ENCODE assay signal across 8 cellular contexts in genomic region chr16:739560-740458, GRCh38. TPM values are rescaled to one million over a fixed set of nuclear protein-coding genes. Genes with fewer than 3 reads are reported as not detected.
DNase-seq lines count a peak whose midpoint lies in the region; ATAC-seq, FAIRE-seq and TF ChIP-seq lines count a peak whose summit lies in the region.

No MANE protein-coding gene starts in this region.

- H4K20me1 ChIP-seq in endothelial cell of umbilical vein (replicated peaks; ENCODE audit: control insufficient read depth, extremely low read depth, insufficient read depth, low read length) (no peaks in the 10 kb centered on the region), neural progenitor cell (ENCODE audit: low read depth) (no peaks in the 10 kb centered on the region)

- no peak for TF ChIP-seq POLR2A in endothelial cell of umbilical vein (IDR thresholded peaks at IDR 0.05; ENCODE audit: low read depth, low read length)

- H3K4me2 ChIP-seq in endothelial cell of umbilical vein (ENCODE audit: insufficient read depth, low read length) (peak overlapping the region; percentile 61), neural progenitor cell (peak overlapping the region; percentile 98)

- no peak for TF ChIP-seq CTCF in CD4-positive, alpha-beta T cell (IDR thresholded peaks at IDR 0.05)
- TF ChIP-seq CTCF in endothelial cell of umbilical vein (IDR thresholded peaks at IDR 0.05; ENCODE audit: extremely low read depth in 1 of 2, insufficient read depth in 1 of 2, low read depth in 1 of 2, low read length in 2 of 2): no peak
- TF ChIP-seq CTCF in neural progenitor cell (IDR thresholded peaks at IDR 0.05): no peak

- no peak overlapping the region for H3K27ac Mint-ChIP-seq in CD4-positive, alpha-beta T cell
- no peak overlapping the region for H3K27ac Mint-ChIP-seq in neural progenitor cell

- H3K4me3 Mint-ChIP-seq in CD4-positive, alpha-beta T cell: peak overlapping the region; percentile 60
- H3K4me3 Mint-ChIP-seq in neural progenitor cell: peak overlapping the region; percentile 85

- peak overlapping the region; percentile 78 for H2AFZ ChIP-seq in endothelial cell of umbilical vein (ENCODE audit: low read depth, low read length)
- H2AFZ ChIP-seq in neural progenitor cell (replicated peaks): peak overlapping the region; percentile 36

- H3K4me3 ChIP-seq in NT2/D1 (ENCODE audit: insufficient read length, low read depth) (peak overlapping the region; percentile 87), endothelial cell of umbilical vein (replicated peaks in 1 of 3; ENCODE audit: insufficient read depth in 1 of 3, low read depth in 1 of 3, low read length in 3 of 3) (peak overlapping the region; percentile 48 to 82 (median 70)), neural progenitor cell (peak overlapping the region; percentile 95)

- no peaks in the 10 kb centered on the region for H3K4me1 Mint-ChIP-seq in CD4-positive, alpha-beta T cell (ENCODE audit: low read depth)
- H3K4me1 Mint-ChIP-seq in neural progenitor cell: peaks cover 8% of the 10 kb centered on the region

- peaks cover 40% of the 10 kb centered on the region for H3K36me3 ChIP-seq in NT2/D1 (ENCODE audit: insufficient read depth, insufficient read length, low read length)
- peaks cover 3 to 23% of the 10 kb centered on the region in 2 experiments for H3K36me3 ChIP-seq in endothelial cell of umbilical vein (ENCODE audit: control insufficient read depth in 2 of 2, extremely low read depth in 1 of 2, insufficient read depth in 2 of 2, low read length in 2 of 2)
- no peaks in the 10 kb centered on the region for H3K36me3 ChIP-seq in neural progenitor cell

- no peak for ATAC-seq in CD4-positive, alpha-beta T cell (ENCODE audit: poor library complexity)

- H3F3A ChIP-seq in neural progenitor cell (ENCODE audit: low read depth): peaks cover 4% of the 10 kb centered on the region

- POLR2A ChIA-PET in CD4-positive, alpha-beta T cell (lab: Charles Lee): interaction anchor here (0.8 to 1.7 kb wide), 7 partner anchors 11 to 48 kb away, joined by 3 to 7 read pairs (median 5); partner anchors contain the start of genes ANTKMT, CHTF18 and RPUSD1
- POLR2A ChIA-PET in endothelial cell of umbilical vein (lab: Charles Lee): no interaction called here

- H3K9ac ChIP-seq in NT2/D1 (ENCODE audit: insufficient read length, low read depth): peak overlapping the region; percentile 97
- H3K9ac ChIP-seq in endothelial cell of umbilical vein (replicated peaks; ENCODE audit: extremely low read depth, insufficient read depth, low read length): peak overlapping the region; percentile 76
- H3K9ac ChIP-seq in neural progenitor cell: peak overlapping the region; percentile 71

- no peak overlapping the region for H3K27ac ChIP-seq in CD4-positive, alpha-beta T cell (ENCODE audit: low read depth, low read length)
- H3K27ac ChIP-seq in endothelial cell of umbilical vein (ENCODE audit: insufficient read depth, low read depth, low read length) (no peak overlapping the region), neural progenitor cell (no peak overlapping the region)

- no peaks in the 10 kb centered on the region for H3K27me3 ChIP-seq in CD4-positive, alpha-beta T cell (ENCODE audit: control insufficient read depth, insufficient read depth, low read length)
- H3K27me3 ChIP-seq in NT2/D1 (ENCODE audit: insufficient read depth, insufficient read length): no peaks in the 10 kb centered on the region
- no peaks in the 10 kb centered on the region for H3K27me3 ChIP-seq in endothelial cell of umbilical vein (ENCODE audit: control insufficient read depth in 2 of 2, insufficient read depth in 2 of 2, low read length in 2 of 2)
- no peaks in the 10 kb centered on the region for H3K27me3 ChIP-seq in neural progenitor cell

- no peaks in the 10 kb centered on the region for H3K9me1 ChIP-seq in endothelial cell of umbilical vein (replicated peaks; ENCODE audit: control insufficient read depth, extremely low read depth, insufficient read depth, low read length)

- H3K36me3 Mint-ChIP-seq in CD4-positive, alpha-beta T cell (ENCODE audit: low read depth): peaks cover 23% of the 10 kb centered on the region
- H3K36me3 Mint-ChIP-seq in neural progenitor cell: peaks cover 5% of the 10 kb centered on the region

- BruUV-seq in endothelial cell of umbilical vein (replicated peaks; lab: Mats Ljungman, UMichigan): no TSS peak

- H3K9me3 ChIP-seq in CD4-positive, alpha-beta T cell (ENCODE audit: control insufficient read depth, low read length): no peaks in the 10 kb centered on the region
- H3K9me3 ChIP-seq in NT2/D1 (ENCODE audit: insufficient read depth, low read length) (no peaks in the 10 kb centered on the region), endothelial cell of umbilical vein (replicated peaks; ENCODE audit: control insufficient read depth, insufficient read depth, low read length) (no peaks in the 10 kb centered on the region), neural progenitor cell (ENCODE audit: low read depth) (no peaks in the 10 kb centered on the region)

- intact Hi-C loops in CD4-positive, alpha-beta T cell (cut with DNase I, micrococcal nuclease): no loop called here
- intact Hi-C loops in endothelial cell of umbilical vein (cut with micrococcal nuclease): loop anchor here (5.0 kb wide), 1 partner anchor 47 kb away; the partner anchor contains the start of genes CHTF18 and RPUSD1

- DNase-seq in CD4-positive, alpha-beta T cell: no peak
- no peak for DNase-seq in NT2/D1 (ENCODE audit: low read depth, low spot score)
- DNase-seq in endothelial cell of umbilical vein (ENCODE audit: low read depth, low spot score): no peak
- no peak for DNase-seq in neural progenitor cell (ENCODE audit: low spot score)
- DNase-seq in dermis blood vessel endothelial cell: no peak
- DNase-seq in GF-D8 (lab: John Stamatoyannopoulos, UW): no peak
- DNase-seq in RKO (ENCODE audit: low spot score): no peak
- no peak for DNase-seq in NCI-H1105 (lab: John Stamatoyannopoulos, UW)

- H3K4me1 ChIP-seq in NT2/D1 (ENCODE audit: insufficient read depth, insufficient read length) (peaks cover 2% of the 10 kb centered on the region), endothelial cell of umbilical vein (ENCODE audit: control insufficient read depth, extremely low read depth, insufficient read depth, low read length) (peaks cover 10% of the 10 kb centered on the region), neural progenitor cell (peaks cover 5% of the 10 kb centered on the region)

- H3K9me3 Mint-ChIP-seq in CD4-positive, alpha-beta T cell: no peaks in the 10 kb centered on the region
- H3K9me3 Mint-ChIP-seq in neural progenitor cell: no peaks in the 10 kb centered on the region

- peaks cover 6% of the 10 kb centered on the region for H3K79me2 ChIP-seq in endothelial cell of umbilical vein (ENCODE audit: control insufficient read depth, insufficient read depth, low read length)
- peaks cover 8% of the 10 kb centered on the region for H3K79me2 ChIP-seq in neural progenitor cell (ENCODE audit: low read depth)

- H3K27me3 Mint-ChIP-seq in CD4-positive, alpha-beta T cell: no peaks in the 10 kb centered on the region
- peaks cover 3% of the 10 kb centered on the region for H3K27me3 Mint-ChIP-seq in neural progenitor cell (ENCODE audit: insufficient read depth, low read depth)

- dilution Hi-C loops in endothelial cell of umbilical vein (cut with MboI; ENCODE audit: extremely low pct_ligation_motif_present, low sequenced_read_pairs): no loop called here

- CTCF ChIA-PET in CD4-positive, alpha-beta T cell (lab: Charles Lee): interaction anchor here (1.4 to 1.9 kb wide), 5 partner anchors 11 to 45 kb away, joined by 3 to 9 read pairs (median 8); partner anchors contain the start of genes ANTKMT and METRN
- CTCF ChIA-PET in endothelial cell of umbilical vein (lab: Charles Lee): interaction anchor here (0.8 to 1.5 kb wide), 4 partner anchors 14 to 49 kb away, joined by 3 to 7 read pairs (median 6); partner anchors contain the start of genes CCDC78, CHTF18, METRN and RPUSD1

- no peak for FAIRE-seq in endothelial cell of umbilical vein (lab: Jason Lieb, UNC)

RNA-seq across cellular contexts. Expression of gene CIAO3, which starts 1.0 kb away (rescaled TPM):
- 10 to 100 TPM; 33.3 to 38.2 TPM for total RNA-seq in CD4-positive, alpha-beta T cell
- total RNA-seq in endothelial cell of umbilical vein (31.2 and 33.8 TPM in 2 replicates), neural progenitor cell (ENCODE audit: low replicate concordance) (20.5 and 38.2 TPM in 2 replicates), dermis blood vessel endothelial cell (34.6 and 42.4 TPM in 2 replicates)
- polyA plus RNA-seq in endothelial cell of umbilical vein: 23.1 and 29.1 TPM in 2 replicates
- 19.7 and 21.6 TPM in 2 replicates for polyA plus RNA-seq in endothelial cell of umbilical vein (2011; cell fraction: cytosol; rRNA removed)
- polyA plus RNA-seq in endothelial cell of umbilical vein (2011; cell fraction: nucleus; rRNA removed): 84.2 and 93.2 TPM in 2 replicates
- 22.1 and 28.7 TPM in 2 replicates for polyA plus RNA-seq in endothelial cell of umbilical vein (2012)
- 29.1 and 30.7 TPM in 2 replicates for polyA minus RNA-seq in endothelial cell of umbilical vein
- polyA minus RNA-seq in endothelial cell of umbilical vein (2011; cell fraction: cytosol; rRNA and poly(A)+ RNA removed): 18.6 TPM
- polyA minus RNA-seq in endothelial cell of umbilical vein (2011; cell fraction: nucleus; rRNA and poly(A)+ RNA removed): 44.6 and 48.3 TPM in 2 replicates

RNA-seq across cellular contexts. Expression of gene HAGHL, which starts 12.9 kb away (rescaled TPM):
- total RNA-seq in CD4-positive, alpha-beta T cell: 1 to 10 TPM; 7.1 to 9.2 TPM
- total RNA-seq in endothelial cell of umbilical vein (5.9 and 6.8 TPM in 2 replicates), neural progenitor cell (ENCODE audit: low replicate concordance) (1.0 and 5.4 TPM in 2 replicates), dermis blood vessel endothelial cell (5.1 and 6.3 TPM in 2 replicates)
- 6.3 and 8.5 TPM in 2 replicates for polyA plus RNA-seq in endothelial cell of umbilical vein
- polyA plus RNA-seq in endothelial cell of umbilical vein (2011; cell fraction: cytosol; rRNA removed): 1.4 and 3.2 TPM in 2 replicates
- polyA plus RNA-seq in endothelial cell of umbilical vein (2011; cell fraction: nucleus; rRNA removed): 13.2 and 15.2 TPM in 2 replicates
- 5.6 and 13.6 TPM in 2 replicates for polyA plus RNA-seq in endothelial cell of umbilical vein (2012)
- polyA minus RNA-seq in endothelial cell of umbilical vein: 2.6 and 3.6 TPM in 2 replicates
- polyA minus RNA-seq in endothelial cell of umbilical vein (2011; cell fraction: cytosol; rRNA and poly(A)+ RNA removed): 16.5 TPM
- 1.8 and 1.9 TPM in 2 replicates for polyA minus RNA-seq in endothelial cell of umbilical vein (2011; cell fraction: nucleus; rRNA and poly(A)+ RNA removed)

RNA-seq across cellular contexts. Expression of gene CCDC78, which starts 13.6 kb away (rescaled TPM):
- 1 to 10 TPM; 1.2 to 2.7 TPM for total RNA-seq in CD4-positive, alpha-beta T cell
- 0.53 and 1.3 TPM in 2 replicates for total RNA-seq in endothelial cell of umbilical vein
- polyA plus RNA-seq in endothelial cell of umbilical vein: 0.50 and 1.2 TPM in 2 replicates
- polyA plus RNA-seq in endothelial cell of umbilical vein (2011; cell fraction: cytosol; rRNA removed): 0.35 and 0.65 TPM in 2 replicates
- 9.5 and 14.2 TPM in 2 replicates for polyA plus RNA-seq in endothelial cell of umbilical vein (2011; cell fraction: nucleus; rRNA removed)
- polyA plus RNA-seq in endothelial cell of umbilical vein (2012): 2.1 and 3.5 TPM in 2 replicates
- polyA minus RNA-seq in endothelial cell of umbilical vein: 0.23 and 0.32 TPM in 2 replicates
- polyA minus RNA-seq in endothelial cell of umbilical vein (2011; cell fraction: cytosol; rRNA and poly(A)+ RNA removed): 3.3 TPM
- 1.2 and 1.5 TPM in 2 replicates for polyA minus RNA-seq in endothelial cell of umbilical vein (2011; cell fraction: nucleus; rRNA and poly(A)+ RNA removed)
- total RNA-seq in neural progenitor cell (ENCODE audit: low replicate concordance): 0.67 and 3.7 TPM in 2 replicates
- 0.34 and 0.65 TPM in 2 replicates for total RNA-seq in dermis blood vessel endothelial cell

RNA-seq across cellular contexts. Expression of gene ANTKMT, which starts 18.9 kb away (rescaled TPM):
- total RNA-seq in CD4-positive, alpha-beta T cell: 1 to 10 TPM; 8.1 TPM
- total RNA-seq in endothelial cell of umbilical vein: 26.1 and 29.1 TPM in 2 replicates
- polyA plus RNA-seq in endothelial cell of umbilical vein: 27.9 and 40.5 TPM in 2 replicates
- 8.9 and 14.7 TPM in 2 replicates for polyA plus RNA-seq in endothelial cell of umbilical vein (2011; cell fraction: cytosol; rRNA removed)
- polyA plus RNA-seq in endothelial cell of umbilical vein (2011; cell fraction: nucleus; rRNA removed): 12.9 and 20.3 TPM in 2 replicates
- 8.8 and 20.8 TPM in 2 replicates for polyA plus RNA-seq in endothelial cell of umbilical vein (2012)
- 2.7 and 3.2 TPM in 2 replicates for polyA minus RNA-seq in endothelial cell of umbilical vein
- polyA minus RNA-seq in endothelial cell of umbilical vein (2011; cell fraction: cytosol; rRNA and poly(A)+ RNA removed): 24.6 TPM
- polyA minus RNA-seq in endothelial cell of umbilical vein (2011; cell fraction: nucleus; rRNA and poly(A)+ RNA removed): 2.8 and 3.0 TPM in 2 replicates
- total RNA-seq in neural progenitor cell (ENCODE audit: low replicate concordance): 7.5 and 20.9 TPM in 2 replicates
- 25.5 and 47.5 TPM in 2 replicates for total RNA-seq in dermis blood vessel endothelial cell

RNA-seq across cellular contexts. Expression of gene MSLN, which starts 20.7 kb away (rescaled TPM):
- total RNA-seq in CD4-positive, alpha-beta T cell: not detected
- not detected in 2 replicates for total RNA-seq in endothelial cell of umbilical vein
- not detected in 2 replicates for polyA plus RNA-seq in endothelial cell of umbilical vein
- polyA plus RNA-seq in endothelial cell of umbilical vein (2011; cell fraction: cytosol; rRNA removed): not detected in 2 replicates
- polyA plus RNA-seq in endothelial cell of umbilical vein (2011; cell fraction: nucleus; rRNA removed): not detected in 2 replicates
- polyA plus RNA-seq in endothelial cell of umbilical vein (2012): not detected in 2 replicates
- polyA minus RNA-seq in endothelial cell of umbilical vein: not detected in 2 replicates
- 15.3 TPM for polyA minus RNA-seq in endothelial cell of umbilical vein (2011; cell fraction: cytosol; rRNA and poly(A)+ RNA removed)
- polyA minus RNA-seq in endothelial cell of umbilical vein (2011; cell fraction: nucleus; rRNA and poly(A)+ RNA removed): 0.43 and 0.58 TPM in 2 replicates
- total RNA-seq in neural progenitor cell (ENCODE audit: low replicate concordance): 0.82 and 1.2 TPM in 2 replicates
- total RNA-seq in dermis blood vessel endothelial cell: 0.09 TPM in 1 of 2 replicates, not detected in the other
